ENCODE assay signal across 25 cellular contexts in the genomic region with DNA sequence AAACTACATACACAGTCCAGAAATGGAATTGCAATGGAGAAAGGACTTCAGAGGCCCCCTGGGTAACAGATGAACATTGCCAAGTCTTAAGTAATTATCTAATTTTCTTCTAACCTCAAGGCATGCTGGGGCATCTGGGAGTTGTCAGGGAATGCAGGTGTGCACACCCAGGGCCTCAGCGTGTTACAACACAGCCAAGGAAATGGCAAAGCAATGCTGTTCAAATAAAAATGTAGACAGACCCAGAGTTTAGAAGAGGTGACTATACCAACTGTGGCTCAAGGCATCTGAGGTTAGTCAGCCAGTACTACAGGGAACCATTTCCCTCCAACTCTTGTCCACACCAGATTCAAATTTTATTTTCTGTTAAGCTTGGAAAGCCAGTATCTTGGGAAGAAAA.
"Had no signal": no experiment of that assay in that cellular context is flagged by ENCODE, and none has a peak within 500 bp of the region (broad histone marks: within the 10 kb centered on the region; RNA-seq: fewer than 3 reads in every experiment).

No MANE protein-coding gene starts in this region.

- H3K9me3 Mint-ChIP-seq: immature natural killer cell; naive thymus-derived CD4-positive, alpha-beta T cell; stimulated activated naive CD8-positive, alpha-beta T cell treated with anti-CD3 and anti-CD28 coated beads, Interleukin-15, amount 100 ng/mL, for 72 hours had no signal

- H3K27me3 ChIP-seq: dorsolateral prefrontal cortex, esophagus squamous epithelium, neural progenitor cell, right atrium auricular region, suprapubic skin, transverse colon, vagina had no signal

- ATAC-seq: left lobe of liver; naive thymus-derived CD4-positive, alpha-beta T cell; sciatic nerve; stimulated activated naive CD8-positive, alpha-beta T cell treated with anti-CD3 and anti-CD28 coated beads, Interleukin-15, amount 100 ng/mL, for 72 hours had no signal

- H2AFZ ChIP-seq: neural progenitor cell had no signal

- H3K4me2 ChIP-seq: neural progenitor cell, smooth muscle cell had no signal

- H3K27me3 Mint-ChIP-seq: stimulated activated naive CD8-positive, alpha-beta T cell treated with anti-CD3 and anti-CD28 coated beads, Interleukin-15, amount 100 ng/mL, for 72 hours had no signal

- H3K36me3 ChIP-seq: esophagus squamous epithelium, neural progenitor cell, prostate gland, right atrium auricular region, suprapubic skin, transverse colon, vagina had no signal

- H3K9me3 ChIP-seq: esophagus squamous epithelium, prostate gland, suprapubic skin, transverse colon, vagina had no signal

- H3K9ac ChIP-seq: neural progenitor cell had no signal

- DNase-seq: dorsolateral prefrontal cortex; effector CD4-positive, alpha-beta T cell; esophagus squamous epithelium; hypothalamus; immature natural killer cell; islet precursor cell; mesendoderm; midbrain; naive thymus-derived CD4-positive, alpha-beta T cell; stimulated activated CD4-positive, alpha-beta T cell treated with anti-CD3 and anti-CD28 coated beads, Interleukin-12 subunit alpha, Interleukin-12 subunit beta, amount 100 ng/mL, for 4 hours; stimulated activated CD4-positive, alpha-beta T cell treated with anti-CD3 and anti-CD28 coated beads, Interleukin-1b, Interleukin-23, amount 100 ng/mL, for 48 hours; stimulated activated CD4-positive, alpha-beta T cell treated with anti-CD3 and anti-CD28 coated beads, Interleukin-4, amount 100 ng/mL, for 1 hour; stimulated activated CD8-positive, alpha-beta memory T cell treated with anti-CD3 and anti-CD28 coated beads, Interleukin-4, amount 100 ng/mL, for 48 hours; stimulated activated naive CD4-positive, alpha-beta T cell; stimulated activated naive CD8-positive, alpha-beta T cell treated with anti-CD3 and anti-CD28 coated beads, Interleukin-15, amount 100 ng/mL, for 72 hours; transverse colon had no signal

- H3K4me1 Mint-ChIP-seq: immature natural killer cell; naive thymus-derived CD4-positive, alpha-beta T cell; nephron; neural progenitor cell; stimulated activated naive CD8-positive, alpha-beta T cell treated with anti-CD3 and anti-CD28 coated beads, Interleukin-15, amount 100 ng/mL, for 72 hours had no signal

- H3K36me3 Mint-ChIP-seq: immature natural killer cell; naive thymus-derived CD4-positive, alpha-beta T cell; neural progenitor cell had no signal

- H3K27ac Mint-ChIP-seq: immature natural killer cell; naive thymus-derived CD4-positive, alpha-beta T cell; nephron; neural progenitor cell had no signal

- H3K4me3 Mint-ChIP-seq: immature natural killer cell; naive thymus-derived CD4-positive, alpha-beta T cell; nephron; neural progenitor cell; stimulated activated naive CD8-positive, alpha-beta T cell treated with anti-CD3 and anti-CD28 coated beads, Interleukin-15, amount 100 ng/mL, for 72 hours had no signal

- H3K27ac ChIP-seq: dorsolateral prefrontal cortex, neural progenitor cell, prostate gland, right atrium auricular region, suprapubic skin, transverse colon, vagina had no signal

- H3K4me3 ChIP-seq: dorsolateral prefrontal cortex, esophagus squamous epithelium, neural progenitor cell, prostate gland, right atrium auricular region, smooth muscle cell, suprapubic skin, transverse colon, vagina had no signal

- H3K4me1 ChIP-seq: neural progenitor cell, prostate gland, right atrium auricular region, suprapubic skin, transverse colon, vagina had no signal
